Comparison of ENCODE assay signal across 15 cellular contexts in genomic region chr20:699811-700338, GRCh38. TPM values are rescaled to one million over a fixed set of nuclear protein-coding genes. Genes with fewer than 3 reads are reported as not detected.
A peak's percentile ranks its signal among the peaks of the same experiment; 100 is the strongest.
DNase-seq lines count a peak whose midpoint lies in the region; ATAC-seq and TF ChIP-seq lines count a peak whose summit lies in the region.
"Had no signal": no experiment of that assay in that cellular context is flagged by ENCODE, and none has a peak within 500 bp of the region (broad histone marks: within the 10 kb centered on the region; RNA-seq: fewer than 3 reads in every experiment).

No MANE protein-coding gene starts in this region.

- no peaks in the 10 kb centered on the region for H3K9me3 Mint-ChIP-seq in WTC11
- no peaks in the 10 kb centered on the region for H3K9me3 Mint-ChIP-seq in Caco-2 (ENCODE audit: unreplicated experiment)
- no peaks in the 10 kb centered on the region for H3K9me3 Mint-ChIP-seq in nephron progenitor cell
- H3K9me3 Mint-ChIP-seq: activated B cell treated with CpG ODN at 0.5 μM for 24 hours; activated naive CD8-positive, alpha-beta T cell treated with anti-CD3 and anti-CD28 coated beads, Interleukin-2, amount 50 U/mL, for 24 hours had no signal

- POLR2A ChIA-PET in WTC11 (lab: Charles Lee) (no interaction called here), Caco-2 (lab: Charles Lee) (interaction anchor here (0.6 kb wide), 2 partner anchors 195 to 353 kb away, joined by 4 read pairs; partner anchors contain the start of gene NRSN2)

- H3K4me1 ChIP-seq in BE2C, result peaks cover 9% of the 10 kb centered on the region
- H3K4me1 ChIP-seq in heart right ventricle, result peaks cover 0 to 23% (median 6%) of the 10 kb centered on the region in 9 donors
- no peaks in the 10 kb centered on the region for H3K4me1 ChIP-seq in Caco-2

- CTCF ChIA-PET in WTC11 (lab: Charles Lee), result interaction anchor here (1.1 to 3.6 kb wide), 5 partner anchors 28 to 69 kb away, joined by 4 to 24 read pairs (median 9); partner anchors contain the start of gene SLC52A3
- CTCF ChIA-PET in Caco-2 (lab: Charles Lee), result interaction anchor here (0.7 kb wide), 1 partner anchor 97 kb away, joined by 4 read pairs; no protein-coding TSS in a partner anchor

- H3K4me1 Mint-ChIP-seq in WTC11 (peaks cover 30% of the 10 kb centered on the region), Caco-2 (ENCODE audit: low read depth, unreplicated experiment) (no peaks in the 10 kb centered on the region), nephron progenitor cell (peaks cover 25% of the 10 kb centered on the region)
- H3K4me1 Mint-ChIP-seq: activated B cell treated with CpG ODN at 0.5 μM for 24 hours; activated naive CD8-positive, alpha-beta T cell treated with anti-CD3 and anti-CD28 coated beads, Interleukin-2, amount 50 U/mL, for 24 hours had no signal

- H3K4me2 ChIP-seq in neural cell (ENCODE audit: low read length), result no peak overlapping the region

- H3K4me3 ChIP-seq in BE2C (ENCODE audit: low read depth, low read length) (peak overlapping the region; percentile 4; the same call in 1 of the 2 replicates), heart right ventricle (no peak overlapping the region), neural cell (ENCODE audit: low read length) (no peak overlapping the region), Caco-2 (ENCODE audit: low read depth, low read length) (no peak overlapping the region)
- H3K4me3 ChIP-seq: thoracic aorta had no signal

- intact Hi-C loops in heart right ventricle (cut with DNase I), result loop anchor here in 1 of 10 donors (5.0 kb wide), 1 partner anchor 33 kb away; no protein-coding TSS in a partner anchor
- intact Hi-C loops in Caco-2 (cut with micrococcal nuclease; ENCODE audit: unreplicated experiment), result no loop called here

- TF ChIP-seq RAD21 in neural cell (conservative IDR thresholded peaks at IDR 0.05), result no peak

- H3K36me3 Mint-ChIP-seq in WTC11, result no peaks in the 10 kb centered on the region
- no peaks in the 10 kb centered on the region for H3K36me3 Mint-ChIP-seq in Caco-2 (ENCODE audit: insufficient read depth, unreplicated experiment)
- no peaks in the 10 kb centered on the region for H3K36me3 Mint-ChIP-seq in nephron progenitor cell (ENCODE audit: low read depth)

- H3K9ac ChIP-seq in neural cell (ENCODE audit: low read length), result peak overlapping the region; percentile 3

- 16 to 24% methylated on average over 10 of the region's 10 CpGs for WGBS in heart right ventricle, 2 donors

- no peaks in the 10 kb centered on the region for H3K9me2 ChIP-seq in neural cell (ENCODE audit: insufficient read depth, low read length)

- H3K27ac Mint-ChIP-seq in WTC11, result no peak overlapping the region
- H3K27ac Mint-ChIP-seq in Caco-2 (ENCODE audit: unreplicated experiment), result no peak overlapping the region
- no peak overlapping the region for H3K27ac Mint-ChIP-seq in nephron progenitor cell
- H3K27ac Mint-ChIP-seq: activated B cell treated with CpG ODN at 0.5 μM for 24 hours; activated naive CD8-positive, alpha-beta T cell treated with anti-CD3 and anti-CD28 coated beads, Interleukin-2, amount 50 U/mL, for 24 hours had no signal

- TF ChIP-seq CTCF in BE2C (IDR thresholded peaks at IDR 0.05; ENCODE audit: low read depth, low read length) (no peak), WTC11 (IDR thresholded peaks at IDR 0.05) (no peak), heart right ventricle (IDR thresholded peaks at IDR 0.05) (no peak), neural cell (IDR thresholded peaks at IDR 0.05; ENCODE audit: poor library complexity, severe bottlenecking) (no peak), Caco-2 (IDR thresholded peaks at IDR 0.05; ENCODE audit: insufficient read depth in 1 of 2, low read depth in 1 of 2, low read length in 1 of 2, severe bottlenecking in 1 of 2, unreplicated experiment in 1 of 2) (no peak), nephron progenitor cell (IDR thresholded peaks at IDR 0.05) (no peak)

- H3F3A ChIP-seq in neural cell (ENCODE audit: insufficient read depth, low read length, poor library complexity, severe bottlenecking), result no peaks in the 10 kb centered on the region

- no peak overlapping the region for H3K4me3 Mint-ChIP-seq in WTC11
- no peak overlapping the region for H3K4me3 Mint-ChIP-seq in Caco-2 (ENCODE audit: unreplicated experiment)
- H3K4me3 Mint-ChIP-seq in nephron progenitor cell, result no peak overlapping the region
- H3K4me3 Mint-ChIP-seq: activated B cell treated with CpG ODN at 0.5 μM for 24 hours; activated naive CD8-positive, alpha-beta T cell treated with anti-CD3 and anti-CD28 coated beads, Interleukin-2, amount 50 U/mL, for 24 hours had no signal

- no peaks in the 10 kb centered on the region for H3K27me3 ChIP-seq in BE2C
- H3K27me3 ChIP-seq in heart right ventricle, result peaks cover 0 to 8% (median 0%) of the 10 kb centered on the region in 7 donors
- no peaks in the 10 kb centered on the region for H3K27me3 ChIP-seq in neural cell (ENCODE audit: insufficient read depth, low read depth, low read length)
- peaks cover 1% of the 10 kb centered on the region for H3K27me3 ChIP-seq in Caco-2 (replicated peaks; ENCODE audit: control insufficient read depth, insufficient read depth, low read length)

- ATAC-seq in WTC11, result peak; percentile 82
- ATAC-seq in heart right ventricle, result peak; percentile 85 to 97 (median 94)
- no peak for ATAC-seq in HG02763 (IDR thresholded peaks at IDR 0.05; ENCODE audit: unreplicated experiment)
- ATAC-seq: activated naive CD8-positive, alpha-beta T cell treated with anti-CD3 and anti-CD28 coated beads, Interleukin-2, amount 50 U/mL, for 24 hours had no signal

- H3K9me3 ChIP-seq in BE2C, result no peaks in the 10 kb centered on the region
- no peaks in the 10 kb centered on the region for H3K9me3 ChIP-seq in heart right ventricle
- no peaks in the 10 kb centered on the region for H3K9me3 ChIP-seq in neural cell (ENCODE audit: low read length)
- H3K9me3 ChIP-seq in Caco-2, result no peaks in the 10 kb centered on the region
- H3K9me3 ChIP-seq: thoracic aorta had no signal

- H2AFZ ChIP-seq in neural cell (ENCODE audit: low read depth, low read length), result no peak overlapping the region

- H3K27me3 Mint-ChIP-seq in WTC11 (ENCODE audit: low read depth), result peaks cover 3% of the 10 kb centered on the region; the same call in 1 of the 2 replicates
- peaks cover 20% of the 10 kb centered on the region for H3K27me3 Mint-ChIP-seq in Caco-2 (ENCODE audit: insufficient read depth, unreplicated experiment)
- peaks cover 21% of the 10 kb centered on the region for H3K27me3 Mint-ChIP-seq in nephron progenitor cell (ENCODE audit: low read depth, poor library complexity)

- H3K79me2 ChIP-seq in neural cell (replicated peaks; ENCODE audit: insufficient read depth, low read length), result no peaks in the 10 kb centered on the region

- DNase-seq in BE2C (peak; percentile 77), WTC11 (ENCODE audit: low spot score) (peak; percentile 51), heart right ventricle (peak; percentile 69 to 83), Caco-2 (no peak), GF-D8 (lab: John Stamatoyannopoulos, UW) (no peak), nephron progenitor cell (no peak)
- DNase-seq: activated B cell treated with CpG ODN at 0.5 μM for 24 hours; activated naive CD8-positive, alpha-beta T cell treated with anti-CD3 and anti-CD28 coated beads, Interleukin-2, amount 50 U/mL, for 24 hours had no signal

- BruUV-seq in Caco-2 (replicated peaks; lab: Mats Ljungman, UMichigan), result no TSS peak

- H4K20me1 ChIP-seq in neural cell (ENCODE audit: insufficient read depth), result no peaks in the 10 kb centered on the region

- H3K27ac ChIP-seq in heart right ventricle (peak overlapping the region; percentile 12 to 82 (median 74)), neural cell (ENCODE audit: low read length) (no peak overlapping the region)
- H3K27ac ChIP-seq: thoracic aorta had no signal

- H3K36me3 ChIP-seq in BE2C, result no peaks in the 10 kb centered on the region
- no peaks in the 10 kb centered on the region for H3K36me3 ChIP-seq in heart right ventricle
- H3K36me3 ChIP-seq in neural cell (ENCODE audit: insufficient read depth, low read length), result no peaks in the 10 kb centered on the region
- H3K36me3 ChIP-seq in Caco-2 (ENCODE audit: control insufficient read depth, insufficient read depth, low read length), result no peaks in the 10 kb centered on the region
- H3K36me3 ChIP-seq: thoracic aorta had no signal

- TF ChIP-seq EP300 in neural cell (conservative IDR thresholded peaks at IDR 0.05; ENCODE audit: poor library complexity, severe bottlenecking), result no peak

TF ChIP-seq in WTC11, 78 proteins besides CTCF, POLR2A, EP300 and RAD21:
- TF ChIP-seq MYBL2 (CRISPR knock-in tag; IDR thresholded peaks at IDR 0.05), result no peak
- TF ChIP-seq MAX (CRISPR knock-in tag; IDR thresholded peaks at IDR 0.05), result peak; percentile 56; the same call in 1 of the 2 replicates
- TF ChIP-seq ZNF121 (CRISPR knock-in tag; IDR thresholded peaks at IDR 0.05), result peak; percentile 41; the same call in 1 of the 2 replicates
TF ChIP-seq in WTC11: peak in this region for 2.

TF ChIP-seq in neural cell, 6 proteins besides CTCF, POLR2A, EP300 and RAD21 (continues in another document):
- no peak for TF ChIP-seq SMC3 (conservative IDR thresholded peaks at IDR 0.05; ENCODE audit: poor library complexity)
- TF ChIP-seq TAF1 (IDR thresholded peaks at IDR 0.05; ENCODE audit: low read depth), result no peak
- TF ChIP-seq MXI1 (conservative IDR thresholded peaks at IDR 0.05; ENCODE audit: poor library complexity, severe bottlenecking), result no peak
- TF ChIP-seq EZH2 (IDR thresholded peaks at IDR 0.05; ENCODE audit: borderline replicate concordance, insufficient read depth, low read length, poor library complexity, severe bottlenecking), result no peak

RNA-seq across cellular contexts. Expression of gene SCRT2, which starts 24.3 kb away (rescaled TPM):
- 11.2 TPM for polyA plus RNA-seq in BE2C (2012; ENCODE audit: insufficient read depth, insufficient read length, low read depth)
- 0.14 to 0.20 TPM (median 0.16 TPM) in 3 replicates for total RNA-seq in WTC11 (2021)
- not detected for total RNA-seq in heart right ventricle
- not detected for polyA plus RNA-seq in heart right ventricle
- polyA plus RNA-seq in neural cell, result 2.5 and 3.8 TPM in 2 replicates
- polyA minus RNA-seq in neural cell, result 10.0 and 11.2 TPM in 2 replicates
- not detected in 2 replicates for total RNA-seq in Caco-2 (2022)
- total RNA-seq: A172, activated B cell treated with CpG ODN at 0.5 μM for 24 hours, M059J, SK-MEL-5, thoracic aorta had no signal
- polyA plus RNA-seq: keratinocyte had no signal

RNA-seq across cellular contexts. Expression of gene SRXN1, which starts 46.9 kb away (rescaled TPM):
- polyA plus RNA-seq in BE2C (2012; ENCODE audit: insufficient read depth, insufficient read length, low read depth), result 26.3 TPM
- total RNA-seq in WTC11 (2021) (23.0 to 25.7 TPM (median 24.5 TPM) in 3 replicates), heart right ventricle (10 to 100 TPM; 21.4 to 42.0 (median 30.9) TPM), Caco-2 (2022) (32.5 and 33.7 TPM in 2 replicates)
- polyA plus RNA-seq in heart right ventricle (10 to 100 TPM; 11.9 to 32.8 TPM), neural cell (6.9 and 7.5 TPM in 2 replicates)
- polyA minus RNA-seq in neural cell, result 6.3 and 6.4 TPM in 2 replicates

Comparison
In these comparisons a context has a peak if more than half of its experiments do, and no peak if none do; other contexts are left out.
1. DNase-seq: peak in BE2C (single experiment), WTC11 (single experiment) and heart right ventricle (2 of 2); none in Caco-2 (0 of 2), GF-D8 (single experiment) and nephron progenitor cell (single experiment).